12 cellular contexts compared by ENCODE assay signal in the genomic region with DNA sequence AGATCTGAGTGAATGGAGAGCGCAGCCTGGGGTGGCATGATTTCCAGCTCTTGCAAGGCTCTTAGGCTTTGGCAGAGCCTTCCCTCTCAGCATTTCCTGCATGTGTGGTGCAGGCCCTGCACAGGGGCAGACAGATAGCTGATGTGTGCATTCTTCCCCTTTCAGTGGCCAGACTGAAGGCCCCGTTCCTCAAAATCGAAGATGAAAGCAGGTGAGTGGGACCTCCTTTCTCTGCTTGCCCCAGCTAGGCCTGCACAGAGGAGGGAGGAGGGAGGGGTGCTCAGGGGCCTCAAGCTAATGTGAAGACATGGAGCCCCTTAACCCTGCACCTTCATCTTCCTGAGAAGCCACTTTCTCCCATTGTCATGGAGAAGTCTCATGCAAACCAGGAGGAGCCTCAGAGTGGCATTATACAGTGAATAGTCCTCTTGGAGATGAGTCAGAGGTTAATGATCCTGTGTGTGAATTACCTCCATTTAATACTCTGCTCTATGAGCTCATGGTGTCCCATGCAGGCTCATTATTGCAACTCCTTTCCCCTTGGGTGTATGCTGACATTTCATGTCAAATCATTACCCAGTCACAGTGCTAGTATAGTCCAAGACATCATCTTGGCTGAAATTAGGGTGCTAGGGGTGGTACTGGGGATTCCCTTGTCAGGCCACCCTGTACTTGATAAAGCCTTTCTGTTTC.
A peak's percentile ranks its signal among the peaks of the same experiment; 100 is the strongest.
DNase-seq lines count a peak whose midpoint lies in the region; ATAC-seq and TF ChIP-seq lines count a peak whose summit lies in the region.
"Had no signal": no experiment of that assay in that cellular context is flagged by ENCODE, and none has a peak within 500 bp of the region (broad histone marks: within the 10 kb centered on the region; RNA-seq: fewer than 3 reads in every experiment).

No MANE protein-coding gene starts in this region.

- TF ChIP-seq CTCF in AG04449 (IDR thresholded peaks at IDR 0.05; ENCODE audit: insufficient read depth, low read length, missing control alignments) (no peak), foreskin fibroblast (IDR thresholded peaks at IDR 0.05; ENCODE audit: low read depth, low read length) (no peak)

- POLR2A ChIA-PET in AG04449 (lab: Yijun Ruan, JAX) = interaction anchor here (0.7 kb wide), 1 partner anchor 9 kb away, joined by 4 read pairs; no protein-coding TSS in a partner anchor

- DNase-seq in AG04449 (ENCODE audit: low read depth, low spot score) (peak; percentile 3), NT2/D1 (ENCODE audit: low read depth, low spot score) (peak; percentile 70), foreskin fibroblast (peak; percentile 43 to 63), medulla oblongata (ENCODE audit: extremely low spot score) (no peak), COLO668 (lab: John Stamatoyannopoulos, UW; ENCODE audit: unreplicated experiment) (no peak)
- DNase-seq: activated CD4-positive, alpha-beta T cell treated with anti-CD3 and anti-CD28 coated beads, Interleukin-2, amount 10 ng/mL, durations not matched to agents 24 days and 14 days; NCI-H2107; pancreas; T-helper 1 cell had no signal

- H3K27me3 ChIP-seq in NT2/D1 (ENCODE audit: insufficient read depth, insufficient read length) = no peaks in the 10 kb centered on the region
- H3K27me3 ChIP-seq: pancreas had no signal

- H3K36me3 ChIP-seq in NT2/D1 (ENCODE audit: insufficient read depth, insufficient read length, low read length) = peaks cover 80% of the 10 kb centered on the region
- H3K36me3 ChIP-seq: pancreas had no signal

- H3K4me1 ChIP-seq in NT2/D1 (ENCODE audit: insufficient read depth, insufficient read length) = peaks cover 13% of the 10 kb centered on the region
- H3K4me1 ChIP-seq: pancreas had no signal

- ATAC-seq in GM19463 (IDR thresholded peaks at IDR 0.05; ENCODE audit: unreplicated experiment) (peak; percentile 69), GM18520 (IDR thresholded peaks at IDR 0.05; ENCODE audit: unreplicated experiment) (no peak), GM21367 (IDR thresholded peaks at IDR 0.05; ENCODE audit: unreplicated experiment) (no peak)
- ATAC-seq: pancreas had no signal

- CTCF ChIA-PET in AG04449 (lab: Yijun Ruan, JAX) = interaction anchor here (1.2 kb wide), 1 partner anchor 41 kb away, joined by 3 read pairs; no protein-coding TSS in a partner anchor

- no peaks in the 10 kb centered on the region for H3K9me3 ChIP-seq in NT2/D1 (ENCODE audit: insufficient read depth, low read length)
- H3K9me3 ChIP-seq: pancreas had no signal

- H3K4me3 ChIP-seq in AG04449 (ENCODE audit: low read depth, low read length) = no peak overlapping the region
- no peak overlapping the region for H3K4me3 ChIP-seq in NT2/D1 (ENCODE audit: insufficient read length, low read depth)
- no peak overlapping the region for H3K4me3 ChIP-seq in foreskin fibroblast (ENCODE audit: low read depth in 1 of 2, low read length in 2 of 2)
- H3K4me3 ChIP-seq: pancreas had no signal

- H3K9ac ChIP-seq in NT2/D1 (ENCODE audit: insufficient read length, low read depth) = no peak overlapping the region

Comparison
In these comparisons a context has a peak if more than half of its experiments do, and no peak if none do; other contexts are left out.
1. DNase-seq: peak in AG04449 (single experiment), NT2/D1 (single experiment) and foreskin fibroblast (2 of 2); none in medulla oblongata (single experiment) and COLO668 (single experiment).